30 cellular contexts compared by ENCODE assay signal in genomic region chr18:36650206-36650605, GRCh38.
"Had no signal": no experiment of that assay in that cellular context is flagged by ENCODE, and none has a peak within 500 bp of the region (broad histone marks: within the 10 kb centered on the region; RNA-seq: fewer than 3 reads in every experiment).

No MANE protein-coding gene starts in this region.

- H3K27me3 ChIP-seq: brain microvascular endothelial cell had no signal

- ATAC-seq: activated CD8-positive, alpha-beta memory T cell treated with anti-CD3 and anti-CD28 coated beads, Interleukin-2, amount 10 ng/mL, durations not matched to agents 7 days and 5 days; Right ventricle myocardium inferior; T-cell had no signal

- H3K27ac Mint-ChIP-seq: activated B cell treated with CpG ODN at 0.5 μM for 24 hours; activated CD4-positive, alpha-beta T cell treated with anti-CD3 and anti-CD28 coated beads, Interleukin-2, amount 10 ng/mL, durations not matched to agents 24 days and 14 days; activated CD8-positive, alpha-beta memory T cell treated with anti-CD3 and anti-CD28 coated beads, Interleukin-2, amount 10 ng/mL, durations not matched to agents 7 days and 5 days; activated naive CD4-positive, alpha-beta T cell treated with anti-CD3 and anti-CD28 coated beads for 36 hours; activated naive CD8-positive, alpha-beta T cell; activated T-cell treated with anti-CD3 and anti-CD28 coated beads, Interleukin-2, amount 50 U/mL, for 24 hours; activated T-helper 1 cell treated with anti-CD3 and anti-CD28 coated beads, Interleukin-12 subunit alpha, Interleukin-12 subunit beta, Interleukin-2, Interleukin-4 antibody, amounts not matched to agents 30 ng/mL and 10 ng/mL and 1 ng/mL, durations not matched to agents 14 hours and 24 hours and 36 hours; T-cell had no signal

- H3K4me1 Mint-ChIP-seq: activated B cell treated with CpG ODN at 0.5 μM for 24 hours; activated CD4-positive, alpha-beta T cell treated with anti-CD3 and anti-CD28 coated beads, Interleukin-2, amount 10 ng/mL, durations not matched to agents 24 days and 14 days; activated CD8-positive, alpha-beta memory T cell treated with anti-CD3 and anti-CD28 coated beads, Interleukin-2, amount 10 ng/mL, durations not matched to agents 7 days and 5 days; T-cell had no signal

- DNase-seq: activated B cell treated with CpG ODN at 0.5 μM for 24 hours; activated CD4-positive, alpha-beta T cell treated with anti-CD3 and anti-CD28 coated beads for 1 hour; activated CD4-positive, alpha-beta T cell treated with anti-CD3 and anti-CD28 coated beads, Interleukin-2, amount 10 ng/mL, durations not matched to agents 24 days and 14 days; activated CD4-positive, alpha-beta T cell treated with anti-CD3 and anti-CD28 coated beads, Interleukin-2, amount 50 U/mL, for 48 hours; activated CD8-positive, alpha-beta memory T cell treated with anti-CD3 and anti-CD28 coated beads, Interleukin-2, amount 10 ng/mL, durations not matched to agents 7 days and 5 days; activated effector memory CD4-positive, alpha-beta T cell treated with Interleukin-2 at 50 U/mL for 16 hours; activated naive CD4-positive, alpha-beta T cell treated with anti-CD3 and anti-CD28 coated beads for 36 hours; activated T-cell treated with anti-CD3 and anti-CD28 coated beads, Interleukin-2, amount 50 U/mL, for 24 hours; amygdala; brain microvascular endothelial cell; caudate nucleus; Karpas-422; MM.1S; NCI-H1105; NCI-H1436; NCI-H187 treated with DMSO at 0.1 percent for 48 hours; NCI-H2171; NCI-H226; NCI-H526; NCI-H82; RPMI8226; T-cell; T-helper 2 cell; T1000 had no signal

- H3K27ac ChIP-seq: brain microvascular endothelial cell, SK-N-MC had no signal

- H3K36me3 ChIP-seq: brain microvascular endothelial cell had no signal

- H3K4me3 ChIP-seq: SK-N-MC had no signal

- H3K36me3 Mint-ChIP-seq: activated CD8-positive, alpha-beta memory T cell treated with anti-CD3 and anti-CD28 coated beads, Interleukin-2, amount 10 ng/mL, durations not matched to agents 7 days and 5 days; activated naive CD8-positive, alpha-beta T cell; T-cell had no signal

- FAIRE-seq: astrocyte, TTC549 had no signal

- H3K4me3 Mint-ChIP-seq: activated B cell treated with CpG ODN at 0.5 μM for 24 hours; activated CD4-positive, alpha-beta T cell treated with anti-CD3 and anti-CD28 coated beads, Interleukin-2, amount 10 ng/mL, durations not matched to agents 24 days and 14 days; activated CD8-positive, alpha-beta memory T cell treated with anti-CD3 and anti-CD28 coated beads, Interleukin-2, amount 10 ng/mL, durations not matched to agents 7 days and 5 days; activated naive CD4-positive, alpha-beta T cell treated with anti-CD3 and anti-CD28 coated beads for 36 hours; activated naive CD8-positive, alpha-beta T cell; activated T-cell treated with anti-CD3 and anti-CD28 coated beads, Interleukin-2, amount 50 U/mL, for 24 hours; activated T-helper 1 cell treated with anti-CD3 and anti-CD28 coated beads, Interleukin-12 subunit alpha, Interleukin-12 subunit beta, Interleukin-2, Interleukin-4 antibody, amounts not matched to agents 30 ng/mL and 10 ng/mL and 1 ng/mL, durations not matched to agents 14 hours and 24 hours and 36 hours; T-cell had no signal

- H3K9me3 Mint-ChIP-seq: activated B cell treated with CpG ODN at 0.5 μM for 24 hours; activated CD4-positive, alpha-beta T cell treated with anti-CD3 and anti-CD28 coated beads, Interleukin-2, amount 10 ng/mL, durations not matched to agents 24 days and 14 days; activated naive CD4-positive, alpha-beta T cell treated with anti-CD3 and anti-CD28 coated beads for 36 hours; activated T-cell treated with anti-CD3 and anti-CD28 coated beads, Interleukin-2, amount 50 U/mL, for 24 hours; activated T-helper 1 cell treated with anti-CD3 and anti-CD28 coated beads, Interleukin-12 subunit alpha, Interleukin-12 subunit beta, Interleukin-2, Interleukin-4 antibody, amounts not matched to agents 30 ng/mL and 10 ng/mL and 1 ng/mL, durations not matched to agents 14 hours and 24 hours and 36 hours; T-cell had no signal
